ENCODE assay signal across 34 cellular contexts in genomic region chr15:91151781-91152563, GRCh38. TPM values are rescaled to one million over a fixed set of nuclear protein-coding genes. Genes with fewer than 3 reads are reported as not detected.
"Had no signal": no experiment of that assay in that cellular context is flagged by ENCODE, and none has a peak within 500 bp of the region (broad histone marks: within the 10 kb centered on the region; RNA-seq: fewer than 3 reads in every experiment).

No MANE protein-coding gene starts in this region.

- DNase-seq: activated CD4-positive, alpha-beta T cell treated with anti-CD3 and anti-CD28 coated beads for 48 hours; activated CD4-positive, alpha-beta T cell treated with anti-CD3 and anti-CD28 coated beads, Interleukin-2, amount 50 U/mL, for 1 hour; activated CD4-positive, alpha-beta T cell treated with anti-CD3 and anti-CD28 coated beads, Interleukin-2, amount 50 U/mL, for 48 hours; activated CD8-positive, alpha-beta memory T cell treated with anti-CD3 and anti-CD28 coated beads for 24 hours; activated CD8-positive, alpha-beta T cell treated with anti-CD3 and anti-CD28 coated beads for 36 hours; activated effector memory CD4-positive, alpha-beta T cell treated with anti-CD3 and anti-CD28 coated beads, Interleukin-2, amount 50 U/mL, for 16 hours; activated naive CD4-positive, alpha-beta T cell treated with anti-CD3 and anti-CD28 coated beads for 36 hours; activated naive CD8-positive, alpha-beta T cell treated with anti-CD3 and anti-CD28 coated beads for 36 hours; activated naive CD8-positive, alpha-beta T cell treated with anti-CD3 and anti-CD28 coated beads, Interleukin-2, amount 50 U/mL, for 24 hours; activated T-cell treated with anti-CD3 and anti-CD28 coated beads, Interleukin-2, amount 50 U/mL, for 48 hours; adrenal gland; amygdala; aorta; central memory CD4-positive, alpha-beta T cell; cerebellar nuclear complex; colonic mucosa; effector CD8-positive, alpha-beta T cell; esophagus squamous epithelium; foreskin melanocyte; heart right ventricle; T-helper 2 cell had no signal

- ATAC-seq: activated CD8-positive, alpha-beta T cell treated with anti-CD3 and anti-CD28 coated beads for 36 hours; activated naive CD8-positive, alpha-beta T cell treated with anti-CD3 and anti-CD28 coated beads, Interleukin-2, amount 50 U/mL, for 24 hours; gastroesophageal sphincter; heart right ventricle; WTC11 had no signal

- H3K36me3 ChIP-seq: adrenal gland, breast epithelium, cardiac muscle cell, colonic mucosa, esophagus squamous epithelium, gastroesophageal sphincter, heart right ventricle had no signal

- H3K4me1 ChIP-seq: adrenal gland, breast epithelium, colonic mucosa, gastroesophageal sphincter had no signal

- H3K9me3 Mint-ChIP-seq: activated CD8-positive, alpha-beta T cell treated with anti-CD3 and anti-CD28 coated beads for 36 hours; activated naive CD4-positive, alpha-beta T cell treated with anti-CD3 and anti-CD28 coated beads for 36 hours; activated naive CD4-positive, alpha-beta T cell treated with anti-CD3 and anti-CD28 coated beads, Interleukin-2, amount 50 U/mL, for 24 hours; activated naive CD8-positive, alpha-beta T cell treated with anti-CD3 and anti-CD28 coated beads for 36 hours; activated naive CD8-positive, alpha-beta T cell treated with anti-CD3 and anti-CD28 coated beads, Interleukin-2, amount 50 U/mL, for 24 hours; activated T-helper 1 cell treated with anti-CD3 and anti-CD28 coated beads, Interleukin-12 subunit alpha, Interleukin-12 subunit beta, Interleukin-2, Interleukin-4 antibody, amounts not matched to agents 30 ng/mL and 10 ng/mL and 1 ng/mL, durations not matched to agents 14 hours and 24 hours and 36 hours; activated T-helper 2 cell treated with anti-CD3 and anti-CD28 coated beads, Interferon-gamma antibody, Interleukin-2, Interleukin-4, amounts not matched to agents 10 μg/mL and 5 μg/mL and 100 μg/mL, durations not matched to agents 14 hours and 24 hours and 36 hours; WTC11 had no signal

- H3K27me3 ChIP-seq: cardiac muscle cell, colonic mucosa had no signal

- H3K4me1 Mint-ChIP-seq: activated naive CD4-positive, alpha-beta T cell treated with anti-CD3 and anti-CD28 coated beads, Interleukin-2, amount 50 U/mL, for 24 hours; activated naive CD8-positive, alpha-beta T cell treated with anti-CD3 and anti-CD28 coated beads for 36 hours; activated naive CD8-positive, alpha-beta T cell treated with anti-CD3 and anti-CD28 coated beads, Interleukin-2, amount 50 U/mL, for 24 hours had no signal

- H3K36me3 Mint-ChIP-seq: activated naive CD4-positive, alpha-beta T cell treated with anti-CD3 and anti-CD28 coated beads, Interleukin-2, amount 50 U/mL, for 24 hours; activated naive CD8-positive, alpha-beta T cell treated with anti-CD3 and anti-CD28 coated beads for 36 hours; brain; WTC11 had no signal

- FAIRE-seq: endometrium, endothelial cell of umbilical vein had no signal

- H3K4me3 Mint-ChIP-seq: activated CD8-positive, alpha-beta T cell treated with anti-CD3 and anti-CD28 coated beads for 36 hours; activated naive CD4-positive, alpha-beta T cell treated with anti-CD3 and anti-CD28 coated beads for 36 hours; activated naive CD4-positive, alpha-beta T cell treated with anti-CD3 and anti-CD28 coated beads, Interleukin-2, amount 50 U/mL, for 24 hours; activated naive CD8-positive, alpha-beta T cell treated with anti-CD3 and anti-CD28 coated beads for 36 hours; activated naive CD8-positive, alpha-beta T cell treated with anti-CD3 and anti-CD28 coated beads, Interleukin-2, amount 50 U/mL, for 24 hours; activated T-helper 1 cell treated with anti-CD3 and anti-CD28 coated beads, Interleukin-12 subunit alpha, Interleukin-12 subunit beta, Interleukin-2, Interleukin-4 antibody, amounts not matched to agents 30 ng/mL and 10 ng/mL and 1 ng/mL, durations not matched to agents 14 hours and 24 hours and 36 hours; brain; WTC11 had no signal

- H3K9me3 ChIP-seq: adrenal gland, breast epithelium, colonic mucosa, esophagus squamous epithelium, gastroesophageal sphincter, heart right ventricle had no signal

- H3K27ac ChIP-seq: adrenal gland, breast epithelium, cardiac muscle cell, colonic mucosa, epithelial cell of prostate, esophagus squamous epithelium, gastroesophageal sphincter, heart right ventricle had no signal

- H3K4me3 ChIP-seq: adrenal gland, breast epithelium, cardiac muscle cell, colonic mucosa, esophagus squamous epithelium, gastroesophageal sphincter, heart right ventricle had no signal

RNA-seq across cellular contexts. Expression of gene SV2B, which starts 51.9 kb away (rescaled TPM):
- total RNA-seq: activated CD8-positive, alpha-beta T cell treated with anti-CD3 and anti-CD28 coated beads for 36 hours; endothelial cell of umbilical vein; fibroblast of villous mesenchyme had no signal
- polyA plus RNA-seq: aorta, endothelial cell of umbilical vein, fibroblast of lung had no signal
